Comparison of ENCODE assay signal across 12 cellular contexts in the genomic region with DNA sequence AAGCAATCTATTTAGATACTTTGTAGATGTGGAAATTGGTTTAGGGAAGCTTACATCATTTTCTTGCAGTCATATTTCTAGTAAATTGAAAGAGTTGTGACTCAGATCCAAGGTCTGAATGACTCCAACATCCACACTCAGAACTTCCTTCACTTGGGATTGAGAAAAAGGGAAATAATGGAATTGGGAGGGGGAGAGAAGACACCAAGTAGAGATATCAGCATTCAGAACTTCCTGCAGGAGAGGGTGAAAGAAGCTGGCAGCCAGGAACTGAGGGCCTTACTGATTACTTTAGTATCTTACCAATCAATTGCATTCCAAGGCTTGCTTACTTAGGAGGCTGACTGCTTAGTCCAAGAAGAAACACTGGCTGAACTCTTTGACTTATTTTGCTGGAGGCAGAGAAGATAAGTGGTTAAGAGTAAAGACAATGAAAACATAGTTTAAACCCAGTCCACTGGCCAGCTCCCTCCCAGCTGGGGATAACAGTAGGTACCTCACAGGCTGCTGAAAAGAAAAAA. TPM values are rescaled to one million over a fixed set of nuclear protein-coding genes. Genes with fewer than 3 reads are reported as not detected.
DNase-seq lines count a peak whose midpoint lies in the region; ATAC-seq, FAIRE-seq and TF ChIP-seq lines count a peak whose summit lies in the region.
"Had no signal": no experiment of that assay in that cellular context is flagged by ENCODE, and none has a peak within 500 bp of the region (broad histone marks: within the 10 kb centered on the region; RNA-seq: fewer than 3 reads in every experiment).

No MANE protein-coding gene starts in this region.

- FAIRE-seq in H1 (lab: Jason Lieb, UNC), result no peak
- FAIRE-seq: GM12891 had no signal

- H2BK5ac ChIP-seq in H1 (ENCODE audit: low read depth, low read length) (no peak overlapping the region), mesenchymal stem cell (ENCODE audit: low read depth, low read length, poor library complexity, severe bottlenecking) (no peak overlapping the region)

- no peaks in the 10 kb centered on the region for H3K27me3 ChIP-seq in H1 (replicated peaks in 1 of 4; ENCODE audit: control insufficient read depth in 3 of 4, extremely low read depth in 1 of 4, insufficient read depth in 3 of 4, low read length in 3 of 4)
- H3K27me3 ChIP-seq in mesenchymal stem cell (ENCODE audit: control insufficient read depth in 1 of 2, insufficient read depth in 1 of 2, low read length in 2 of 2), result no peaks in the 10 kb centered on the region
- H3K27me3 ChIP-seq: BE2C had no signal

- H2BK120ac ChIP-seq in H1 (replicated peaks; ENCODE audit: low read depth, low read length) (no peak overlapping the region), mesenchymal stem cell (ENCODE audit: low read depth, low read length) (no peak overlapping the region)

- H3K18ac ChIP-seq in H1 (ENCODE audit: extremely low read depth, low read length) (no peak overlapping the region), mesenchymal stem cell (ENCODE audit: low read depth in 1 of 2, low read length in 2 of 2) (no peak overlapping the region)

- ATAC-seq in HG02678 (IDR thresholded peaks at IDR 0.05; ENCODE audit: unreplicated experiment) (no peak), GM21786 (IDR thresholded peaks at IDR 0.05; ENCODE audit: unreplicated experiment) (no peak)

- H3K23ac ChIP-seq in H1 (ENCODE audit: insufficient read length) (no peak overlapping the region), mesenchymal stem cell (ENCODE audit: low read length in 2 of 2) (no peak overlapping the region)

- H3K4me3 ChIP-seq in H1 (ENCODE audit: extremely low read depth in 1 of 4, insufficient read depth in 2 of 4, low read depth in 3 of 4, low read length in 4 of 4) (no peak overlapping the region), mesenchymal stem cell (ENCODE audit: insufficient read depth in 1 of 2, low read depth in 1 of 2, low read length in 2 of 2) (no peak overlapping the region)

- H4K5ac ChIP-seq in H1 (ENCODE audit: insufficient read length, low read depth, low read length), result no peak overlapping the region

- H3K79me1 ChIP-seq in H1 (ENCODE audit: low read depth, low read length), result peaks cover 4% of the 10 kb centered on the region; the same call in 1 of the 2 replicates
- H3K79me1 ChIP-seq in mesenchymal stem cell (replicated peaks; ENCODE audit: low read length, poor library complexity, severe bottlenecking), result peaks cover 8% of the 10 kb centered on the region

- H3K9me3 ChIP-seq in H1 (ENCODE audit: insufficient read depth in 2 of 2, low read depth in 1 of 2, low read length in 1 of 2) (no peaks in the 10 kb centered on the region), mesenchymal stem cell (ENCODE audit: control insufficient read depth, low read length) (no peaks in the 10 kb centered on the region)
- H3K9me3 ChIP-seq: BE2C had no signal

- H3K14ac ChIP-seq in H1 (ENCODE audit: insufficient read length) (no peak overlapping the region), mesenchymal stem cell (ENCODE audit: low read length in 2 of 2) (no peak overlapping the region)

- TF ChIP-seq EP300 in H1 (IDR thresholded peaks at IDR 0.05; ENCODE audit: borderline replicate concordance in 1 of 2, low read depth in 2 of 2, low read length in 2 of 2), result no peak

- no peak overlapping the region for H2AFZ ChIP-seq in H1 (ENCODE audit: low read length)
- no peak overlapping the region for H2AFZ ChIP-seq in mesenchymal stem cell (ENCODE audit: low read depth, low read length)

- no peak for TF ChIP-seq POLR2A in H1 (IDR thresholded peaks at IDR 0.05; ENCODE audit: control extremely low read depth in 1 of 2, low read depth in 2 of 2, low read length in 2 of 2)

- H3K4me2 ChIP-seq in H1 (ENCODE audit: insufficient read depth in 1 of 2, low read depth in 2 of 2, low read length in 2 of 2) (peak overlapping the region; percentile 11 to 12; a peak in 1 of 4 replicates), mesenchymal stem cell (ENCODE audit: low read length, poor library complexity, severe bottlenecking) (no peak overlapping the region)

- no peak overlapping the region for H2BK20ac ChIP-seq in H1 (ENCODE audit: low read length)

- no peak overlapping the region for H3K56ac ChIP-seq in H1 (replicated peaks; ENCODE audit: insufficient read length, low read depth, low read length)

- CTCF ChIA-PET in H1 (lab: Charles Lee; ENCODE audit: partially characterized antibody), result interaction anchor here (1.2 to 2.5 kb wide), 3 partner anchors 10 to 116 kb away, joined by 3 to 11 read pairs (median 4); no protein-coding TSS in a partner anchor

- H3K27ac ChIP-seq in H1 (ENCODE audit: low read depth, low read length), result no peak overlapping the region
- H3K27ac ChIP-seq in mesenchymal stem cell (ENCODE audit: low read length, poor library complexity, severe bottlenecking), result peak overlapping the region; percentile 73
- H3K27ac ChIP-seq: HL-60 had no signal

- no peak overlapping the region for H2AK5ac ChIP-seq in H1 (ENCODE audit: low read depth, low read length)
- H2AK5ac ChIP-seq in mesenchymal stem cell (ENCODE audit: low read length, severe bottlenecking), result no peak overlapping the region

- H3K4ac ChIP-seq in H1 (replicated peaks; ENCODE audit: insufficient read length, low read depth, low read length) (no peak overlapping the region), mesenchymal stem cell (ENCODE audit: low read depth in 1 of 2, low read length in 2 of 2) (no peak overlapping the region)

- POLR2A ChIA-PET in H1 (lab: Charles Lee; ENCODE audit: partially characterized antibody), result interaction anchor here (0.6 to 14.2 kb wide), 8 partner anchors 10 to 62 kb away, joined by 3 to 115 read pairs (median 4); a partner anchor contains a TSS

- no peaks in the 10 kb centered on the region for H3K23me2 ChIP-seq in H1 (ENCODE audit: low read depth, low read length)

- peak; percentile 42 for DNase-seq in AG08395 (ENCODE audit: low spot score)
- DNase-seq in H1 (ENCODE audit: low read depth in 1 of 2, low spot score in 2 of 2), result no peak
- DNase-seq in mesenchymal stem cell, result peak; percentile 63
- no peak for DNase-seq in GM19238 (ENCODE audit: insufficient read length, low spot score)
- DNase-seq in stimulated activated CD8-positive, alpha-beta memory T cell treated with anti-CD3 and anti-CD28 coated beads, Interleukin-4, amount 100 ng/mL, for 48 hours, result no peak
- DNase-seq: BE2C, NCI-H2171 treated with DMSO at 0.1 percent for 48 hours had no signal

- H2BK15ac ChIP-seq in H1 (ENCODE audit: low read length), result no peak overlapping the region
- no peak overlapping the region for H2BK15ac ChIP-seq in mesenchymal stem cell (ENCODE audit: low read depth, poor library complexity, severe bottlenecking)

- peaks cover 18 to 98% of the 10 kb centered on the region in 2 experiments; a peak in 3 of 4 replicates for H3K79me2 ChIP-seq in H1 (ENCODE audit: control insufficient read depth in 1 of 2, insufficient read depth in 2 of 2, low read length in 2 of 2)

- H2BK12ac ChIP-seq in H1 (ENCODE audit: low read depth, low read length) (no peak overlapping the region), mesenchymal stem cell (ENCODE audit: low read length in 2 of 2) (no peak overlapping the region)

- H4K20me1 ChIP-seq in H1 (replicated peaks in 1 of 2; ENCODE audit: control insufficient read depth in 1 of 2, insufficient read depth in 2 of 2, low read length in 2 of 2), result peaks cover 9 to 18% of the 10 kb centered on the region in 2 experiments

- TF ChIP-seq RAD21 in H1 (IDR thresholded peaks at IDR 0.05 in 1 of 2, conservative IDR thresholded peaks at IDR 0.05 in 1 of 2; ENCODE audit: low read depth in 2 of 2, low read length in 2 of 2), result no peak

- H4K91ac ChIP-seq in H1 (replicated peaks; ENCODE audit: insufficient read length, low read length) (no peak overlapping the region), mesenchymal stem cell (ENCODE audit: low read length) (no peak overlapping the region)

- H4K8ac ChIP-seq in H1 (ENCODE audit: extremely low read depth, insufficient read depth, low read length), result no peak overlapping the region
- no peak overlapping the region for H4K8ac ChIP-seq in mesenchymal stem cell (ENCODE audit: low read length)

- peaks cover 0 to 20% (median 15%) of the 10 kb centered on the region in 4 experiments; a peak in 5 of 7 replicates for H3K4me1 ChIP-seq in H1 (replicated peaks in 1 of 4; ENCODE audit: control insufficient read depth in 3 of 4, insufficient read depth in 4 of 4, low read length in 3 of 4)
- peaks cover 10% of the 10 kb centered on the region for H3K4me1 ChIP-seq in mesenchymal stem cell (ENCODE audit: control insufficient read depth, insufficient read depth, low read depth, low read length)

- no peak for TF ChIP-seq CTCF in H1 (IDR thresholded peaks at IDR 0.05; ENCODE audit: control extremely low read depth in 1 of 3, insufficient read depth in 1 of 3, low read depth in 1 of 3, low read length in 3 of 3)

- H3K9ac ChIP-seq in H1 (replicated peaks in 1 of 4; ENCODE audit: extremely low read depth in 1 of 4, low read depth in 3 of 4, low read length in 3 of 4) (no peak overlapping the region), mesenchymal stem cell (ENCODE audit: low read length) (peak overlapping the region; percentile 65)

- no peaks in the 10 kb centered on the region; a peak in 2 of 8 replicates for H3K36me3 ChIP-seq in H1 (ENCODE audit: control insufficient read depth in 2 of 4, insufficient read depth in 4 of 4, low read length in 3 of 4)
- peaks cover 0 to 27% of the 10 kb centered on the region in 2 experiments for H3K36me3 ChIP-seq in mesenchymal stem cell (ENCODE audit: control insufficient read depth in 1 of 2, insufficient read depth in 2 of 2, low read depth in 1 of 2, low read length in 2 of 2)
- H3K36me3 ChIP-seq: BE2C had no signal

TF ChIP-seq in PFSK-1, 5 proteins besides CTCF, POLR2A, EP300 and RAD21 (continues in another document):
- TF ChIP-seq SIN3A (IDR thresholded peaks at IDR 0.05; ENCODE audit: borderline replicate concordance, insufficient read depth, low read length), result peak; percentile 78; the same call in 1 of the 2 replicates

TF ChIP-seq in H1, 55 proteins besides CTCF, POLR2A, EP300 and RAD21 (continues in another document):
- no peak for TF ChIP-seq SIX5 (IDR thresholded peaks at IDR 0.05; ENCODE audit: low read depth, low read length)

RNA-seq across cellular contexts. Expression of a gene that starts 21.7 kb away (rescaled TPM):
- polyA plus RNA-seq in PFSK-1 (2012; ENCODE audit: insufficient read length, low read depth), result 1,412 TPM
- 544 and 551 TPM in 2 replicates for total RNA-seq in H1 (2021; fragmentation: NEBNext Ultra II Directional; extraction: Animal tissue kit (Norgen Biotek cat#: 25700))
- polyA plus RNA-seq in H1 (2011; rRNA removed), result 365 and 375 TPM in 2 replicates
- polyA plus RNA-seq in H1 (2011; cell fraction: cytosol; rRNA removed), result 520 TPM
- polyA plus RNA-seq in H1 (2011; cell fraction: nucleus; rRNA removed), result 493 TPM
- 377 to 549 TPM (median 468 TPM) in 4 replicates for polyA plus RNA-seq in H1 (2012, experiment 1 of 2)
- 50.8 TPM for polyA plus RNA-seq in H1 (2012, experiment 2 of 2)
- polyA plus RNA-seq in H1 (2013, experiment 1 of 2), result 968 TPM
- 921 TPM for polyA plus RNA-seq in H1 (2013, experiment 2 of 2)
- 595 and 720 TPM in 2 replicates for polyA minus RNA-seq in H1 (2011; rRNA and poly(A)+ RNA removed)
- polyA minus RNA-seq in H1 (2011; cell fraction: cytosol; rRNA and poly(A)+ RNA removed), result 232 TPM
- polyA minus RNA-seq in H1 (2011; cell fraction: nucleus; rRNA and poly(A)+ RNA removed), result 416 TPM
- 698 TPM for polyA plus RNA-seq in mesenchymal stem cell (2013, experiment 1 of 2)
- 694 TPM for polyA plus RNA-seq in mesenchymal stem cell (2013, experiment 2 of 2)

Comparison
In these comparisons a context has a peak if more than half of its experiments do, and no peak if none do; other contexts are left out.
1. DNase-seq: peak in AG08395 (single experiment) and mesenchymal stem cell (single experiment); none in H1 (0 of 2), GM19238 (single experiment) and stimulated activated CD8-positive, alpha-beta memory T cell treated with anti-CD3 and anti-CD28 coated beads, Interleukin-4, amount 100 ng/mL, for 48 hours (single experiment).